ENCODE assay signal across 21 cellular contexts in genomic region chr16:46775214-46775613, GRCh38. TPM values are rescaled to one million over a fixed set of nuclear protein-coding genes. Genes with fewer than 3 reads are reported as not detected.
DNase-seq lines count a peak whose midpoint lies in the region; ATAC-seq, FAIRE-seq and TF ChIP-seq lines count a peak whose summit lies in the region.
"Had no signal": no experiment of that assay in that cellular context is flagged by ENCODE, and none has a peak within 500 bp of the region (broad histone marks: within the 10 kb centered on the region; RNA-seq: fewer than 3 reads in every experiment).

No MANE protein-coding gene starts in this region.

- H4K5ac ChIP-seq in mesendoderm (ENCODE audit: low read length) = no peak overlapping the region

- H3K4me2 ChIP-seq in OCI-LY1 (ENCODE audit: low read length) (no peak overlapping the region), skeletal muscle satellite cell (ENCODE audit: low read length) (peak overlapping the region; percentile 32), mesendoderm (ENCODE audit: low read length) (no peak overlapping the region)

- H3K36me3 ChIP-seq in OCI-LY1 (ENCODE audit: insufficient read depth, low read length) (no peaks in the 10 kb centered on the region), skeletal muscle satellite cell (ENCODE audit: insufficient read depth, low read length) (no peaks in the 10 kb centered on the region), kidney (ENCODE audit: control insufficient read depth in 1 of 2, insufficient read depth in 2 of 2, low read length in 2 of 2) (no peaks in the 10 kb centered on the region), mesendoderm (ENCODE audit: control insufficient read depth, insufficient read depth, low read length) (no peaks in the 10 kb centered on the region)
- H3K36me3 ChIP-seq: uterus had no signal

- no peaks in the 10 kb centered on the region for H3F3A ChIP-seq in OCI-LY1 (ENCODE audit: insufficient read depth, low read length)

- no peaks in the 10 kb centered on the region for H4K20me1 ChIP-seq in OCI-LY1 (ENCODE audit: insufficient read depth, low read length)

- no peaks in the 10 kb centered on the region for H3K27me3 Mint-ChIP-seq in Calu3 (ENCODE audit: unreplicated experiment)

- DNase-seq in kidney = no peak
- DNase-seq in stimulated activated naive CD8-positive, alpha-beta T cell treated with anti-CD3 and anti-CD28 coated beads, Interleukin-15, Interleukin-2, amounts not matched to agents 100 U/mL and 50 U/mL, for 24 hours = no peak
- no peak for DNase-seq in Calu3
- no peak for DNase-seq in mesendoderm
- DNase-seq: activated CD4-positive, alpha-beta T cell treated with anti-CD3 and anti-CD28 coated beads, Interleukin-2, amount 10 ng/mL, durations not matched to agents 7 days and 5 days; activated naive CD4-positive, alpha-beta T cell; anterior cingulate cortex; cerebellar nuclear complex; hippocampal formation; naive thymus-derived CD8-positive, alpha-beta T cell; NCI-H187 treated with DMSO at 0.1 percent for 48 hours; NCI-H345; small intestine; stimulated activated CD4-positive, alpha-beta T cell treated with anti-CD3 and anti-CD28 coated beads, Interleukin-4, amount 100 ng/mL, for 1 hour; uterus had no signal

- peak; percentile 27 for ATAC-seq in GM19351 (IDR thresholded peaks at IDR 0.05; ENCODE audit: unreplicated experiment)
- peak; percentile 14 for ATAC-seq in HG02938 (IDR thresholded peaks at IDR 0.05; ENCODE audit: unreplicated experiment)
- ATAC-seq in stimulated activated naive CD8-positive, alpha-beta T cell treated with anti-CD3 and anti-CD28 coated beads, Interleukin-15, Interleukin-2, amounts not matched to agents 100 U/mL and 50 U/mL, for 24 hours = no peak
- ATAC-seq: naive thymus-derived CD8-positive, alpha-beta T cell had no signal

- H3K79me2 ChIP-seq in OCI-LY1 (ENCODE audit: insufficient read depth, low read length) (no peaks in the 10 kb centered on the region), mesendoderm (ENCODE audit: control insufficient read depth, insufficient read depth, low read length) (no peaks in the 10 kb centered on the region)
- H3K79me2 ChIP-seq: parathyroid adenoma had no signal

- H2BK5ac ChIP-seq in mesendoderm (ENCODE audit: low read length) = no peak overlapping the region

- no peaks in the 10 kb centered on the region for H3K9me2 ChIP-seq in OCI-LY1 (ENCODE audit: low read depth, low read length)

- no peak for TF ChIP-seq CTCF in OCI-LY1 (IDR thresholded peaks at IDR 0.05; ENCODE audit: low read length)
- TF ChIP-seq CTCF in kidney (IDR thresholded peaks at IDR 0.05; ENCODE audit: borderline replicate concordance, extremely low read depth, insufficient read depth) = no peak
- TF ChIP-seq CTCF in Calu3 (IDR thresholded peaks at IDR 0.05; ENCODE audit: unreplicated experiment) = no peak

- no peak for FAIRE-seq in kidney (lab: Jason Lieb, UNC)
- FAIRE-seq: small intestine had no signal

- H3K23ac ChIP-seq in mesendoderm (ENCODE audit: low read length) = no peak overlapping the region

- H2BK120ac ChIP-seq in mesendoderm (ENCODE audit: low read depth, low read length) = no peak overlapping the region

- no peak overlapping the region for H2BK15ac ChIP-seq in mesendoderm (replicated peaks; ENCODE audit: low read depth)

- no peaks in the 10 kb centered on the region for H3K9me3 Mint-ChIP-seq in Calu3 (ENCODE audit: low read depth, unreplicated experiment)
- H3K9me3 Mint-ChIP-seq: activated CD4-positive, alpha-beta T cell treated with anti-CD3 and anti-CD28 coated beads, Interleukin-2, amount 10 ng/mL, durations not matched to agents 7 days and 5 days had no signal

- H3K9me3 ChIP-seq in OCI-LY1 (ENCODE audit: low read length) = peaks cover 13% of the 10 kb centered on the region
- H3K9me3 ChIP-seq in skeletal muscle satellite cell (replicated peaks; ENCODE audit: low read length) = no peaks in the 10 kb centered on the region
- no peaks in the 10 kb centered on the region for H3K9me3 ChIP-seq in kidney (ENCODE audit: control insufficient read depth in 1 of 2, low read length in 2 of 2)
- H3K9me3 ChIP-seq: uterus had no signal

- no peak overlapping the region for H3K4ac ChIP-seq in mesendoderm (ENCODE audit: low read depth, low read length)

- no peaks in the 10 kb centered on the region for H3K79me1 ChIP-seq in mesendoderm (ENCODE audit: low read length)

- H3K27me3 ChIP-seq in OCI-LY1 (ENCODE audit: insufficient read depth, low read length) = no peaks in the 10 kb centered on the region
- no peaks in the 10 kb centered on the region for H3K27me3 ChIP-seq in skeletal muscle satellite cell (ENCODE audit: control insufficient read depth, insufficient read depth, low read length)
- no peaks in the 10 kb centered on the region for H3K27me3 ChIP-seq in mesendoderm (ENCODE audit: insufficient read depth, low read length, poor library complexity)
- H3K27me3 ChIP-seq: uterus had no signal

- intact Hi-C loops in kidney (cut with DNase I) = no loop called here
- intact Hi-C loops in Calu3 (cut with micrococcal nuclease; ENCODE audit: unreplicated experiment) = no loop called here

- H2AK5ac ChIP-seq in mesendoderm (ENCODE audit: low read length) = no peak overlapping the region

- H3K4me3 ChIP-seq in OCI-LY1 (ENCODE audit: low read depth, low read length, poor library complexity, severe bottlenecking) (no peak overlapping the region), skeletal muscle satellite cell (ENCODE audit: low read length) (no peak overlapping the region), kidney (ENCODE audit: low read length in 2 of 2) (no peak overlapping the region), mesendoderm (ENCODE audit: low read length) (no peak overlapping the region)
- H3K4me3 ChIP-seq: uterus had no signal

- no peaks in the 10 kb centered on the region for H3K4me1 Mint-ChIP-seq in Calu3 (ENCODE audit: low read depth, unreplicated experiment)
- H3K4me1 Mint-ChIP-seq: activated CD4-positive, alpha-beta T cell treated with anti-CD3 and anti-CD28 coated beads, Interleukin-2, amount 10 ng/mL, durations not matched to agents 7 days and 5 days had no signal

- H3K27ac Mint-ChIP-seq in Calu3 (ENCODE audit: unreplicated experiment) = no peak overlapping the region
- H3K27ac Mint-ChIP-seq: activated CD4-positive, alpha-beta T cell treated with anti-CD3 and anti-CD28 coated beads, Interleukin-2, amount 10 ng/mL, durations not matched to agents 7 days and 5 days; naive thymus-derived CD8-positive, alpha-beta T cell had no signal

- no peak overlapping the region for H3K4me3 Mint-ChIP-seq in Calu3 (ENCODE audit: low read depth, unreplicated experiment)
- H3K4me3 Mint-ChIP-seq: activated CD4-positive, alpha-beta T cell treated with anti-CD3 and anti-CD28 coated beads, Interleukin-2, amount 10 ng/mL, durations not matched to agents 7 days and 5 days; naive thymus-derived CD8-positive, alpha-beta T cell had no signal

- CTCF ChIA-PET in Calu3 (lab: Charles Lee) = interaction anchor here (0.6 to 0.7 kb wide), 2 partner anchors 12 to 13 kb away, joined by 3 read pairs; no protein-coding TSS in a partner anchor

- no peak overlapping the region for H3K18ac ChIP-seq in mesendoderm (ENCODE audit: low read length)

- H3K9ac ChIP-seq in OCI-LY1 (ENCODE audit: low read length) (no peak overlapping the region), skeletal muscle satellite cell (ENCODE audit: low read depth, low read length) (no peak overlapping the region), kidney (ENCODE audit: low read length in 2 of 2) (no peak overlapping the region), mesendoderm (ENCODE audit: low read length) (no peak overlapping the region)
- H3K9ac ChIP-seq: parathyroid adenoma had no signal

- no peak overlapping the region for H3K56ac ChIP-seq in mesendoderm (ENCODE audit: low read length)

- H4K8ac ChIP-seq in mesendoderm (ENCODE audit: low read depth, low read length) = no peak overlapping the region

- H3K4me1 ChIP-seq in OCI-LY1 (ENCODE audit: insufficient read depth, low read length, severe bottlenecking) (peaks cover 53% of the 10 kb centered on the region), skeletal muscle satellite cell (ENCODE audit: control insufficient read depth, insufficient read depth, low read length) (peaks cover 8% of the 10 kb centered on the region), kidney (ENCODE audit: control insufficient read depth in 1 of 2, insufficient read depth in 1 of 2, low read depth in 1 of 2, low read length in 2 of 2) (no peaks in the 10 kb centered on the region), mesendoderm (ENCODE audit: control insufficient read depth, low read depth, low read length) (no peaks in the 10 kb centered on the region)
- H3K4me1 ChIP-seq: parathyroid adenoma, uterus had no signal

- H3K27ac ChIP-seq in OCI-LY1 (ENCODE audit: low read depth, low read length, poor library complexity, severe bottlenecking) (peak overlapping the region; percentile 88), kidney (ENCODE audit: low read depth in 2 of 2, low read length in 2 of 2) (no peak overlapping the region), mesendoderm (ENCODE audit: low read depth, low read length) (no peak overlapping the region)
- H3K27ac ChIP-seq: parathyroid adenoma, uterus had no signal

- H2AFZ ChIP-seq in OCI-LY1 (ENCODE audit: low read length) = no peak overlapping the region
- H2AFZ ChIP-seq: parathyroid adenoma had no signal

- BruUV-seq in Calu3 (replicated peaks; lab: Mats Ljungman, UMichigan) = no TSS peak

- WGBS in mesendoderm (ENCODE audit: extremely low coverage, insufficient coverage, low lambda C conversion rate) = no CpG with 5 or more reads among the region's 4 CpGs

- no peaks in the 10 kb centered on the region for H3K36me3 Mint-ChIP-seq in Calu3 (ENCODE audit: insufficient read depth, unreplicated experiment)

RNA-seq across cellular contexts. Expression of gene MYLK3, which starts 27.1 kb away (rescaled TPM):
- total RNA-seq in skeletal muscle satellite cell (2012; rRNA removed) = 0.22 TPM in 1 of 2 replicates, not detected in the other
- 0.31 TPM for total RNA-seq in kidney
- 1.5 TPM for polyA plus RNA-seq in kidney (ENCODE audit: insufficient read depth, low read depth, low replicate concordance)
- total RNA-seq in Calu3 (2022) = 0.80 and 1.4 TPM in 2 replicates
- polyA plus RNA-seq in mesendoderm (2013, experiment 1 of 2) = 0.13 TPM
- 0.18 TPM for polyA plus RNA-seq in mesendoderm (2013, experiment 2 of 2)
- total RNA-seq: kidney epithelial cell had no signal
- polyA plus RNA-seq: naive thymus-derived CD8-positive, alpha-beta T cell had no signal

RNA-seq across cellular contexts. Expression of gene C16orf87, which starts 55.8 kb away (rescaled TPM):
- total RNA-seq in skeletal muscle satellite cell (2012; rRNA removed) = 4.8 and 5.1 TPM in 2 replicates
- 7.2 TPM for total RNA-seq in kidney
- 11.2 TPM for polyA plus RNA-seq in kidney (ENCODE audit: insufficient read depth, low read depth, low replicate concordance)
- 11.6 and 11.7 TPM in 2 replicates for total RNA-seq in Calu3 (2022)
- polyA plus RNA-seq in mesendoderm (2013, experiment 1 of 2) = 19.7 TPM
- polyA plus RNA-seq in mesendoderm (2013, experiment 2 of 2) = 19.1 TPM
